ENCODE assay signal across 27 cellular contexts in the genomic region with DNA sequence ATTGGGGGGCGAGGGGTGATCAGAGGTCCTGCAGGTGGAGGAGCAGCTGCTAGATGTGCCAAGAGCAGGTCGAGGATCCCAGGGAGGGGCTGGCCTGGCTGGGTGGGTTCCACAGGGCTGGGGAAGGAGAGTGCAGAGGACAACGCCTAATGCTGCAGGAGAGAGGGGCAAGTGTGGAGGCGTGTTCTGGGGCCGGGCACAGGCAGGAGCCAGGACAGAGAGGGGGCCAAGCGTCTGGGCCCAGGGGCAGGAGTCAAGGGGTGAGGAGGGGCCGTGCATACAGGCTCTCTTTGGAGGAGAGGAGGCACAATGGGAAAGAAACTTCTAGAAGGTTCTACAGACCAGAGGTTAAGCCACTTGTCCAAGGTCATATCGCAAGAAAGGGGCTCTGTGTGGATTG. TPM values are rescaled to one million over a fixed set of nuclear protein-coding genes. Genes with fewer than 3 reads are reported as not detected.
DNase-seq lines count a peak whose midpoint lies in the region; ATAC-seq and TF ChIP-seq lines count a peak whose summit lies in the region.
"Had no signal": no experiment of that assay in that cellular context is flagged by ENCODE, and none has a peak within 500 bp of the region (broad histone marks: within the 10 kb centered on the region; RNA-seq: fewer than 3 reads in every experiment).

No MANE protein-coding gene starts in this region.

- H4K20me1 ChIP-seq in mammary epithelial cell (ENCODE audit: insufficient read depth, low read length), result no peaks in the 10 kb centered on the region
- H4K20me1 ChIP-seq: BLaER1 had no signal

- H3K4me3 Mint-ChIP-seq in stimulated activated naive CD8-positive, alpha-beta T cell treated with anti-CD3 and anti-CD28 coated beads, Interleukin-15, amount 100 ng/mL, for 72 hours, result no peak overlapping the region
- H3K4me3 Mint-ChIP-seq in stimulated activated effector memory CD8-positive, alpha-beta T cell treated with anti-CD3 and anti-CD28 coated beads, Interleukin-12 subunit alpha, Interleukin-12 subunit beta, amount 100 ng/mL, for 72 hours, result no peak overlapping the region
- H3K4me3 Mint-ChIP-seq: CD4-positive, alpha-beta memory T cell; CD4-positive, CD25-positive, alpha-beta regulatory T cell had no signal

- peaks cover 14 to 21% of the 10 kb centered on the region in 2 donors for H3K9me3 Mint-ChIP-seq in stimulated activated naive CD8-positive, alpha-beta T cell treated with anti-CD3 and anti-CD28 coated beads, Interleukin-15, amount 100 ng/mL, for 72 hours
- H3K9me3 Mint-ChIP-seq in stimulated activated effector memory CD8-positive, alpha-beta T cell treated with anti-CD3 and anti-CD28 coated beads, Interleukin-12 subunit alpha, Interleukin-12 subunit beta, amount 100 ng/mL, for 72 hours, result peaks cover 9% of the 10 kb centered on the region

- H3K36me3 Mint-ChIP-seq in stimulated activated effector memory CD8-positive, alpha-beta T cell treated with anti-CD3 and anti-CD28 coated beads, Interleukin-12 subunit alpha, Interleukin-12 subunit beta, amount 100 ng/mL, for 72 hours, result no peaks in the 10 kb centered on the region
- H3K36me3 Mint-ChIP-seq: CD14-positive monocyte; CD4-positive, alpha-beta memory T cell; CD4-positive, CD25-positive, alpha-beta regulatory T cell; CD8-positive, alpha-beta memory T cell had no signal

- no peak overlapping the region for H3K4me2 ChIP-seq in mammary epithelial cell (ENCODE audit: insufficient read depth, low read depth, low read length)
- H3K4me2 ChIP-seq: BLaER1 had no signal

- in situ Hi-C loops in mammary epithelial cell (cut with MboI; ENCODE audit: low sequenced_read_pairs in 2 of 2), result no loop called here

- H3K27me3 Mint-ChIP-seq in stimulated activated naive CD8-positive, alpha-beta T cell treated with anti-CD3 and anti-CD28 coated beads, Interleukin-15, amount 100 ng/mL, for 72 hours, result peaks cover 69% of the 10 kb centered on the region

- no peaks in the 10 kb centered on the region for H3K79me2 ChIP-seq in mammary epithelial cell (ENCODE audit: insufficient read depth, low read length)

- H3K27me3 ChIP-seq in RWPE2 (ENCODE audit: insufficient read depth, poor library complexity, severe bottlenecking) (no peaks in the 10 kb centered on the region), lower lobe of right lung (ENCODE audit: low read depth) (peaks cover 31% of the 10 kb centered on the region), mammary epithelial cell (ENCODE audit: insufficient read depth, low read length) (peaks cover 2% of the 10 kb centered on the region)
- H3K27me3 ChIP-seq: BE2C had no signal

- intact Hi-C loops in lower lobe of right lung (cut with DNase I), result no loop called here
- intact Hi-C loops in mammary epithelial cell (cut with micrococcal nuclease), result no loop called here

- CTCF ChIA-PET in mammary epithelial cell (lab: Charles Lee; ENCODE audit: low non-redundant PET), result no interaction called here

- no peak overlapping the region for H2AFZ ChIP-seq in mammary epithelial cell (ENCODE audit: low read depth, low read length)

- H3K27ac ChIP-seq in RWPE2 (ENCODE audit: poor library complexity, severe bottlenecking) (no peak overlapping the region), lower lobe of right lung (no peak overlapping the region), mammary epithelial cell (ENCODE audit: insufficient read depth, low read depth, low read length) (no peak overlapping the region)
- H3K27ac ChIP-seq: BLaER1 had no signal

- H3K36me3 ChIP-seq in RWPE2 (ENCODE audit: low read depth) (no peaks in the 10 kb centered on the region), lower lobe of right lung (no peaks in the 10 kb centered on the region), mammary epithelial cell (ENCODE audit: insufficient read depth, low read length) (no peaks in the 10 kb centered on the region)
- H3K36me3 ChIP-seq: BE2C, BLaER1 had no signal

- TF ChIP-seq CTCF in RWPE2 (IDR thresholded peaks at IDR 0.05; ENCODE audit: poor library complexity, severe bottlenecking) (no peak), lower lobe of right lung (IDR thresholded peaks at IDR 0.05) (no peak), mammary epithelial cell (conservative IDR thresholded peaks at IDR 0.05 in 1 of 2, IDR thresholded peaks at IDR 0.05 in 1 of 2; ENCODE audit: extremely low read depth in 1 of 2, insufficient read depth in 1 of 2, low read depth in 1 of 2, low read length in 2 of 2) (no peak)

- no TSS peak for BruUV-seq in mammary epithelial cell (replicated peaks; lab: Mats Ljungman, UMichigan)

- H3K9me3 ChIP-seq in RWPE2 (ENCODE audit: severe bottlenecking) (no peaks in the 10 kb centered on the region), lower lobe of right lung (peaks cover 4% of the 10 kb centered on the region), mammary epithelial cell (replicated peaks; ENCODE audit: insufficient read depth, low read length) (peaks cover 3% of the 10 kb centered on the region)
- H3K9me3 ChIP-seq: BE2C had no signal

- 72% methylated on average over 3 of the region's 8 CpGs for WGBS in mammary epithelial cell (ENCODE audit: low coverage, missing lambda C conversion rate)

- H3K4me3 ChIP-seq in RWPE2 (ENCODE audit: severe bottlenecking) (no peak overlapping the region), lower lobe of right lung (no peak overlapping the region), mammary epithelial cell (replicated peaks in 1 of 3; ENCODE audit: insufficient read depth in 1 of 3, low read depth in 2 of 3, low read length in 3 of 3) (no peak overlapping the region)
- H3K4me3 ChIP-seq: BLaER1, GM12878 had no signal

- no peaks in the 10 kb centered on the region for H3K4me1 Mint-ChIP-seq in stimulated activated naive CD8-positive, alpha-beta T cell treated with anti-CD3 and anti-CD28 coated beads, Interleukin-15, amount 100 ng/mL, for 72 hours
- no peaks in the 10 kb centered on the region for H3K4me1 Mint-ChIP-seq in stimulated activated effector memory CD8-positive, alpha-beta T cell treated with anti-CD3 and anti-CD28 coated beads, Interleukin-12 subunit alpha, Interleukin-12 subunit beta, amount 100 ng/mL, for 72 hours
- H3K4me1 Mint-ChIP-seq: CD14-positive monocyte; CD4-positive, alpha-beta memory T cell; CD4-positive, CD25-positive, alpha-beta regulatory T cell; CD8-positive, alpha-beta memory T cell had no signal

- DNase-seq in stimulated activated naive CD8-positive, alpha-beta T cell treated with anti-CD3 and anti-CD28 coated beads, Interleukin-15, Interleukin-2, amounts not matched to agents 100 U/mL and 50 U/mL, for 24 hours, result no peak
- DNase-seq in stimulated activated naive CD8-positive, alpha-beta T cell treated with anti-CD3 and anti-CD28 coated beads, Interleukin-15, amount 100 ng/mL, for 72 hours, result no peak
- peak; percentile 42 for DNase-seq in RWPE2 (ENCODE audit: low spot score)
- no peak for DNase-seq in stimulated activated effector memory CD8-positive, alpha-beta T cell treated with anti-CD3 and anti-CD28 coated beads, Interleukin-12 subunit alpha, Interleukin-12 subunit beta, amount 100 ng/mL, for 72 hours (ENCODE audit: low spot score in 2 of 2)
- no peak for DNase-seq in foreskin melanocyte
- DNase-seq in lower lobe of right lung, result no peak
- no peak for DNase-seq in mammary epithelial cell
- DNase-seq: 8988T; ACHN; BE2C; C1 segment of cervical spinal cord; CD4-positive, alpha-beta memory T cell; CD4-positive, CD25-positive, alpha-beta regulatory T cell; CD8-positive, alpha-beta memory T cell; COR-L47; DMS79; DND-41; EL; GDM1 had no signal

- dilution Hi-C loops in mammary epithelial cell (cut with HindIII; ENCODE audit: low sequenced_read_pairs), result no loop called here

- H3K4me1 ChIP-seq in RWPE2 (ENCODE audit: insufficient read depth, poor library complexity, severe bottlenecking) (no peaks in the 10 kb centered on the region), lower lobe of right lung (no peaks in the 10 kb centered on the region), mammary epithelial cell (ENCODE audit: insufficient read depth, low read length) (no peaks in the 10 kb centered on the region)
- H3K4me1 ChIP-seq: BE2C, BLaER1 had no signal

- H3K27ac Mint-ChIP-seq in stimulated activated naive CD8-positive, alpha-beta T cell treated with anti-CD3 and anti-CD28 coated beads, Interleukin-15, amount 100 ng/mL, for 72 hours, result no peak overlapping the region
- no peak overlapping the region for H3K27ac Mint-ChIP-seq in stimulated activated effector memory CD8-positive, alpha-beta T cell treated with anti-CD3 and anti-CD28 coated beads, Interleukin-12 subunit alpha, Interleukin-12 subunit beta, amount 100 ng/mL, for 72 hours
- H3K27ac Mint-ChIP-seq: CD14-positive monocyte; CD4-positive, alpha-beta memory T cell; CD4-positive, CD25-positive, alpha-beta regulatory T cell had no signal

- H3K9ac ChIP-seq in mammary epithelial cell (ENCODE audit: insufficient read depth, low read length), result no peak overlapping the region
- H3K9ac ChIP-seq: BLaER1 had no signal

- ATAC-seq in stimulated activated naive CD8-positive, alpha-beta T cell treated with anti-CD3 and anti-CD28 coated beads, Interleukin-15, Interleukin-2, amounts not matched to agents 100 U/mL and 50 U/mL, for 24 hours, result peak; percentile 21
- no peak for ATAC-seq in stimulated activated naive CD8-positive, alpha-beta T cell treated with anti-CD3 and anti-CD28 coated beads, Interleukin-15, amount 100 ng/mL, for 72 hours
- ATAC-seq in RWPE2 (ENCODE audit: low read depth), result no peak
- peak; percentile 21 for ATAC-seq in esophagus mucosa
- peak; percentile 12 for ATAC-seq in stimulated activated effector memory CD8-positive, alpha-beta T cell treated with anti-CD3 and anti-CD28 coated beads, Interleukin-12 subunit alpha, Interleukin-12 subunit beta, amount 100 ng/mL, for 72 hours
- ATAC-seq in lower lobe of right lung, result no peak
- ATAC-seq: GM12878 had no signal

RNA-seq across cellular contexts. Expression of a gene that starts 26.7 kb away (rescaled TPM):
- not detected for total RNA-seq in esophagus mucosa
- total RNA-seq in lower lobe of right lung, result not detected
- total RNA-seq in mammary epithelial cell, result under 1 TPM in 1 of 2 donors, not detected in 1; 0.35 TPM
- 0.02 TPM for polyA plus RNA-seq in mammary epithelial cell
- polyA minus RNA-seq in mammary epithelial cell, result not detected
- total RNA-seq: CD4-positive, alpha-beta memory T cell; CD4-positive, CD25-positive, alpha-beta regulatory T cell; CD8-positive, alpha-beta memory T cell; Daoy; G401 had no signal
- polyA plus RNA-seq: AG04450; CD14-positive monocyte; CD4-positive, alpha-beta memory T cell; CD4-positive, CD25-positive, alpha-beta regulatory T cell; CD8-positive, alpha-beta memory T cell; GM12878 had no signal

RNA-seq across cellular contexts. Expression of a gene that starts 44.6 kb away (rescaled TPM):
- total RNA-seq in esophagus mucosa (not detected), lower lobe of right lung (not detected), mammary epithelial cell (not detected)
- not detected for polyA plus RNA-seq in mammary epithelial cell
- not detected for polyA minus RNA-seq in mammary epithelial cell
- total RNA-seq: A673; CD4-positive, alpha-beta memory T cell; CD4-positive, CD25-positive, alpha-beta regulatory T cell; CD8-positive, alpha-beta memory T cell; Daoy; G401; GM12878 had no signal
- polyA plus RNA-seq: AG04450; CD14-positive monocyte; CD4-positive, alpha-beta memory T cell; CD4-positive, CD25-positive, alpha-beta regulatory T cell; CD8-positive, alpha-beta memory T cell; GM12878 had no signal

RNA-seq across cellular contexts. Expression of a gene that starts 55.3 kb away (rescaled TPM):
- total RNA-seq in esophagus mucosa (12.1 TPM), lower lobe of right lung (23.7 TPM), mammary epithelial cell (10 to 100 TPM; 20.2 to 34.4 TPM)
- polyA plus RNA-seq in mammary epithelial cell, result 15.9 TPM
- polyA minus RNA-seq in mammary epithelial cell, result 8.8 TPM

Comparison
In these comparisons a context has a peak if more than half of its experiments do, and no peak if none do; other contexts are left out.
1. ATAC-seq: peak in stimulated activated naive CD8-positive, alpha-beta T cell treated with anti-CD3 and anti-CD28 coated beads, Interleukin-15, Interleukin-2, amounts not matched to agents 100 U/mL and 50 U/mL, for 24 hours (single experiment), esophagus mucosa (single experiment) and stimulated activated effector memory CD8-positive, alpha-beta T cell treated with anti-CD3 and anti-CD28 coated beads, Interleukin-12 subunit alpha, Interleukin-12 subunit beta, amount 100 ng/mL, for 72 hours (single experiment); none in stimulated activated naive CD8-positive, alpha-beta T cell treated with anti-CD3 and anti-CD28 coated beads, Interleukin-15, amount 100 ng/mL, for 72 hours (single experiment), RWPE2 (single experiment) and lower lobe of right lung (0 of 2).